ENCODE assay signal across 2 cellular contexts in the genomic region with DNA sequence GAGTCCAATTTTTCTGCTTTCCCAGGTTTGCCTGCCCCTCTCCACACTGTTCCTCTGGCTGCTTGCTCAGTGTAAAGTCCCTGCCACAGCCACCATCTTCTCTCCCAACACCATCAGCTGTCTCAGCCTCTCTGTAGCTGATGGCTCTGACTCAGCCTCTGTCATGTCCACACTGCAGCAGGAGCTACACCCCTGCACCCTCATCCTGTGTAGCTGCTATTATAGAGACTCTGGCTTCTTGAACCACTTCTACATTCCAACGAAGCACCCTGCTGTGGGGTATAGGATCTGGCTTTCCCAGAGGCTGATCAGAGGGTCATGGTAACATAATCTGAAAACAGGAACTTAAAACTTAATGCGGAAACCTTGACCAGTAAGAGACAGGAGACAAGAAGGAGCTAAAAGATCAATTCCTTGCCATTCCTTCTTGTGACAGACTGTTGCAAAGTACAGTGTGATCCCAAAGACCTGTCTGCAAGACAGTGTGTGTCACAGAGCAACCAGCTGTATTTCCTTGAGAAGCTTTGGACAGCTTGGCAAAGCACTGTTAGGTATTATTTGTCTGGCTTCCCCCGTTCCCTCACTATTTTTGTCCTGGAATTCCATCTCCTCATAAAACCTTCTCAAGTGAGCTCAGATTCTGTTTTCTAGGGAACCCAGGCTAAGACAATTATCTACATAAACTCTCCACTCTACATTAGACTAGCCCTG.
TF ChIP-seq lines count a peak whose summit lies in the region.

No MANE protein-coding gene starts in this region.

TF ChIP-seq in Ishikawa, 13 proteins besides CTCF, POLR2A, EP300 and RAD21 (continued from another document):
- TF ChIP-seq MAX (IDR thresholded peaks at IDR 0.05): no peak
- TF ChIP-seq, protein P1, sequence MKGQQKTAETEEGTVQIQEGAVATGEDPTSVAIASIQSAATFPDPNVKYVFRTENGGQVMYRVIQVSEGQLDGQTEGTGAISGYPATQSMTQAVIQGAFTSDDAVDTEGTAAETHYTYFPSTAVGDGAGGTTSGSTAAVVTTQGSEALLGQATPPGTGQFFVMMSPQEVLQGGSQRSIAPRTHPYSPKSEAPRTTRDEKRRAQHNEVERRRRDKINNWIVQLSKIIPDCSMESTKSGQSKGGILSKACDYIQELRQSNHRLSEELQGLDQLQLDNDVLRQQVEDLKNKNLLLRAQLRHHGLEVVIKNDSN (IDR thresholded peaks at IDR 0.05): no peak

TF ChIP-seq in K562, 482 proteins besides CTCF, POLR2A, EP300 and RAD21 (continued from another document):
- TF ChIP-seq, protein P2, sequence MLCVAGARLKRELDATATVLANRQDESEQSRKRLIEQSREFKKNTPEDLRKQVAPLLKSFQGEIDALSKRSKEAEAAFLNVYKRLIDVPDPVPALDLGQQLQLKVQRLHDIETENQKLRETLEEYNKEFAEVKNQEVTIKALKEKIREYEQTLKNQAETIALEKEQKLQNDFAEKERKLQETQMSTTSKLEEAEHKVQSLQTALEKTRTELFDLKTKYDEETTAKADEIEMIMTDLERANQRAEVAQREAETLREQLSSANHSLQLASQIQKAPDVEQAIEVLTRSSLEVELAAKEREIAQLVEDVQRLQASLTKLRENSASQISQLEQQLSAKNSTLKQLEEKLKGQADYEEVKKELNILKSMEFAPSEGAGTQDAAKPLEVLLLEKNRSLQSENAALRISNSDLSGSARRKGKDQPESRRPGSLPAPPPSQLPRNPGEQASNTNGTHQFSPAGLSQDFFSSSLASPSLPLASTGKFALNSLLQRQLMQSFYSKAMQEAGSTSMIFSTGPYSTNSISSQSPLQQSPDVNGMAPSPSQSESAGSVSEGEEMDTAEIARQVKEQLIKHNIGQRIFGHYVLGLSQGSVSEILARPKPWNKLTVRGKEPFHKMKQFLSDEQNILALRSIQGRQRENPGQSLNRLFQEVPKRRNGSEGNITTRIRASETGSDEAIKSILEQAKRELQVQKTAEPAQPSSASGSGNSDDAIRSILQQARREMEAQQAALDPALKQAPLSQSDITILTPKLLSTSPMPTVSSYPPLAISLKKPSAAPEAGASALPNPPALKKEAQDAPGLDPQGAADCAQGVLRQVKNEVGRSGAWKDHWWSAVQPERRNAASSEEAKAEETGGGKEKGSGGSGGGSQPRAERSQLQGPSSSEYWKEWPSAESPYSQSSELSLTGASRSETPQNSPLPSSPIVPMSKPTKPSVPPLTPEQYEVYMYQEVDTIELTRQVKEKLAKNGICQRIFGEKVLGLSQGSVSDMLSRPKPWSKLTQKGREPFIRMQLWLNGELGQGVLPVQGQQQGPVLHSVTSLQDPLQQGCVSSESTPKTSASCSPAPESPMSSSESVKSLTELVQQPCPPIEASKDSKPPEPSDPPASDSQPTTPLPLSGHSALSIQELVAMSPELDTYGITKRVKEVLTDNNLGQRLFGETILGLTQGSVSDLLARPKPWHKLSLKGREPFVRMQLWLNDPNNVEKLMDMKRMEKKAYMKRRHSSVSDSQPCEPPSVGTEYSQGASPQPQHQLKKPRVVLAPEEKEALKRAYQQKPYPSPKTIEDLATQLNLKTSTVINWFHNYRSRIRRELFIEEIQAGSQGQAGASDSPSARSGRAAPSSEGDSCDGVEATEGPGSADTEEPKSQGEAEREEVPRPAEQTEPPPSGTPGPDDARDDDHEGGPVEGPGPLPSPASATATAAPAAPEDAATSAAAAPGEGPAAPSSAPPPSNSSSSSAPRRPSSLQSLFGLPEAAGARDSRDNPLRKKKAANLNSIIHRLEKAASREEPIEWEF (CRISPR knock-in tag; IDR thresholded peaks at IDR 0.05): no peak
- TF ChIP-seq ZNF318 (IDR thresholded peaks at IDR 0.05; ENCODE audit: borderline replicate concordance in 1 of 2, low read depth in 1 of 2): no peak
- TF ChIP-seq ZNF408 (CRISPR knock-in tag; IDR thresholded peaks at IDR 0.05; ENCODE audit: low read depth): no peak
- no peak for TF ChIP-seq GTF2B (IDR thresholded peaks at IDR 0.05; ENCODE audit: extremely low read depth, insufficient read length)
- TF ChIP-seq IFI16 (CRISPR knock-in tag; IDR thresholded peaks at IDR 0.05): no peak
- TF ChIP-seq BRD4 (IDR thresholded peaks at IDR 0.05): no peak
- no peak for TF ChIP-seq NCOA4 (IDR thresholded peaks at IDR 0.05; ENCODE audit: partially characterized antibody)
- no peak for TF ChIP-seq JUNB (CRISPR knock-in tag; conservative IDR thresholded peaks at IDR 0.05)
- no peak for TF ChIP-seq ZNF75A (CRISPR knock-in tag; IDR thresholded peaks at IDR 0.05)
- TF ChIP-seq, protein P3, sequence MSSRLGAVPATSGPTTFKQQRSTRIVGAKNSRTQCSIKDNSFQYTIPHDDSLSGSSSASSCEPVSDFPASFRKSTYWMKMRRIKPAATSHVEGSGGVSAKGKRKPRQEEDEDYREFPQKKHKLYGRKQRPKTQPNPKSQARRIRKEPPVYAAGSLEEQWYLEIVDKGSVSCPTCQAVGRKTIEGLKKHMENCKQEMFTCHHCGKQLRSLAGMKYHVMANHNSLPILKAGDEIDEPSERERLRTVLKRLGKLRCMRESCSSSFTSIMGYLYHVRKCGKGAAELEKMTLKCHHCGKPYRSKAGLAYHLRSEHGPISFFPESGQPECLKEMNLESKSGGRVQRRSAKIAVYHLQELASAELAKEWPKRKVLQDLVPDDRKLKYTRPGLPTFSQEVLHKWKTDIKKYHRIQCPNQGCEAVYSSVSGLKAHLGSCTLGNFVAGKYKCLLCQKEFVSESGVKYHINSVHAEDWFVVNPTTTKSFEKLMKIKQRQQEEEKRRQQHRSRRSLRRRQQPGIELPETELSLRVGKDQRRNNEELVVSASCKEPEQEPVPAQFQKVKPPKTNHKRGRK (tag; IDR thresholded peaks at IDR 0.05): no peak
- TF ChIP-seq SRF (CRISPR knock-in tag; IDR thresholded peaks at IDR 0.05): no peak
- TF ChIP-seq, protein P4, sequence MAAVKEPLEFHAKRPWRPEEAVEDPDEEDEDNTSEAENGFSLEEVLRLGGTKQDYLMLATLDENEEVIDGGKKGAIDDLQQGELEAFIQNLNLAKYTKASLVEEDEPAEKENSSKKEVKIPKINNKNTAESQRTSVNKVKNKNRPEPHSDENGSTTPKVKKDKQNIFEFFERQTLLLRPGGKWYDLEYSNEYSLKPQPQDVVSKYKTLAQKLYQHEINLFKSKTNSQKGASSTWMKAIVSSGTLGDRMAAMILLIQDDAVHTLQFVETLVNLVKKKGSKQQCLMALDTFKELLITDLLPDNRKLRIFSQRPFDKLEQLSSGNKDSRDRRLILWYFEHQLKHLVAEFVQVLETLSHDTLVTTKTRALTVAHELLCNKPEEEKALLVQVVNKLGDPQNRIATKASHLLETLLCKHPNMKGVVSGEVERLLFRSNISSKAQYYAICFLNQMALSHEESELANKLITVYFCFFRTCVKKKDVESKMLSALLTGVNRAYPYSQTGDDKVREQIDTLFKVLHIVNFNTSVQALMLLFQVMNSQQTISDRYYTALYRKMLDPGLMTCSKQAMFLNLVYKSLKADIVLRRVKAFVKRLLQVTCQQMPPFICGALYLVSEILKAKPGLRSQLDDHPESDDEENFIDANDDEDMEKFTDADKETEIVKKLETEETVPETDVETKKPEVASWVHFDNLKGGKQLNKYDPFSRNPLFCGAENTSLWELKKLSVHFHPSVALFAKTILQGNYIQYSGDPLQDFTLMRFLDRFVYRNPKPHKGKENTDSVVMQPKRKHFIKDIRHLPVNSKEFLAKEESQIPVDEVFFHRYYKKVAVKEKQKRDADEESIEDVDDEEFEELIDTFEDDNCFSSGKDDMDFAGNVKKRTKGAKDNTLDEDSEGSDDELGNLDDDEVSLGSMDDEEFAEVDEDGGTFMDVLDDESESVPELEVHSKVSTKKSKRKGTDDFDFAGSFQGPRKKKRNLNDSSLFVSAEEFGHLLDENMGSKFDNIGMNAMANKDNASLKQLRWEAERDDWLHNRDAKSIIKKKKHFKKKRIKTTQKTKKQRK (IDR thresholded peaks at IDR 0.05; ENCODE audit: borderline replicate concordance, low read depth, low read length): no peak
- no peak for TF ChIP-seq KLF1 (tag; IDR thresholded peaks at IDR 0.05)
